ENCODE assay signal across 17 cellular contexts in the genomic region with DNA sequence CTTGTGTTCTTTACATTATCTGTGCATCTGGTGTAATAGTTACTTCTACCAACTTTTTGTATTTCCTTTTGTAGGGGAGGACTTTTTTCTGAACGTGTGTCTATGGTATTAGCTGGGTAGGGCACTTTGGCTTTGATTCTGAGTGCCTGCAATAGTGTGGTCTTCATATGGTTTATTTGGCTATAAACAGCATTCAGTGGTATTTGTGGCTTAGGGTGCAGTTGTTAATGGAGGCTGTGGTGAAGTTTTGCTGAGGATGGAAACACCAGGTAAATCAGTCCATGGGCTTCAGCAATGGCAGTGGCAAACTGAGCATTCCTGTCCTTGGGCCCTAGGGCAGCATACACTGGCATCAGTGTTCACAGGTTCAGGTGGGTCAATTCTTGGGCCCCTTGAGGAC.
DNase-seq lines count a peak whose midpoint lies in the region; ATAC-seq and TF ChIP-seq lines count a peak whose summit lies in the region.
"Had no signal": no experiment of that assay in that cellular context is flagged by ENCODE, and none has a peak within 500 bp of the region (broad histone marks: within the 10 kb centered on the region; RNA-seq: fewer than 3 reads in every experiment).

No MANE protein-coding gene starts in this region.

- peak; percentile 38 for DNase-seq in NK-92 treated with Interleukin-12 subunit alpha and Interleukin-12 subunit beta, amount 100 ng/mL, for 24 hours (lab: John Stamatoyannopoulos, UW)
- DNase-seq in NK-92 (lab: John Stamatoyannopoulos, UW; ENCODE audit: unreplicated experiment) (no peak), CD14-positive monocyte (ENCODE audit: low spot score) (no peak), SW480 (ENCODE audit: low spot score) (peak; percentile 87), myocyte (ENCODE audit: low read depth) (peak; percentile 90), left ventricle myocardium superior (no peak)
- DNase-seq in stimulated activated CD4-positive, alpha-beta T cell treated with anti-CD3 and anti-CD28 coated beads, Interleukin-1b, Interleukin-23, amount 100 ng/mL, for 48 hours: no peak
- DNase-seq: 8988T; BE2C; CD8-positive, alpha-beta T cell; HFFc6; NCI-H1092 treated with DMSO at 0.1 percent for 48 hours; NCI-H1694; NCI-H2227 treated with DMSO at 0.1 percent for 48 hours; Right ventricle myocardium superior had no signal

- peak overlapping the region in 4 of 7 donors; percentile 33 to 85 (median 58) for H3K27ac Mint-ChIP-seq in CD14-positive monocyte
- H3K27ac Mint-ChIP-seq: CD8-positive, alpha-beta T cell; HFFc6 had no signal

- H3K27me3 Mint-ChIP-seq in CD14-positive monocyte (ENCODE audit: low read depth in 3 of 3): peaks cover 0 to 8% (median 3%) of the 10 kb centered on the region in 3 donors

- H3K9me3 Mint-ChIP-seq in CD14-positive monocyte: peaks cover 0 to 11% (median 6%) of the 10 kb centered on the region in 7 donors

- H3K4me1 Mint-ChIP-seq in CD14-positive monocyte: peaks cover 32% of the 10 kb centered on the region

- H3K36me3 Mint-ChIP-seq in CD14-positive monocyte: peaks cover 2 to 5% of the 10 kb centered on the region in 2 donors
- H3K36me3 Mint-ChIP-seq: CD8-positive, alpha-beta T cell had no signal

- no peak overlapping the region for H3K4me3 Mint-ChIP-seq in CD14-positive monocyte
- H3K4me3 Mint-ChIP-seq: CD8-positive, alpha-beta T cell; HFFc6 had no signal

- intact Hi-C loops in CD14-positive monocyte (cut with micrococcal nuclease) (no loop called here), left ventricle myocardium superior (cut with micrococcal nuclease) (no loop called here)

- no peak for ATAC-seq in left ventricle myocardium superior
- ATAC-seq in GM21737 (IDR thresholded peaks at IDR 0.05; ENCODE audit: unreplicated experiment): no peak
- ATAC-seq: CD8-positive, alpha-beta T cell; K562 had no signal

- TF ChIP-seq CTCF in CD14-positive monocyte (IDR thresholded peaks at IDR 0.05): no peak

Comparison
In these comparisons a context has a peak if more than half of its experiments do, and no peak if none do; other contexts are left out.
1. DNase-seq: peak in NK-92 treated with Interleukin-12 subunit alpha and Interleukin-12 subunit beta, amount 100 ng/mL, for 24 hours (single experiment), SW480 (single experiment) and myocyte (single experiment); none in NK-92 (single experiment), CD14-positive monocyte (single experiment), left ventricle myocardium superior (single experiment) and stimulated activated CD4-positive, alpha-beta T cell treated with anti-CD3 and anti-CD28 coated beads, Interleukin-1b, Interleukin-23, amount 100 ng/mL, for 48 hours (single experiment).